12 cellular contexts compared by ENCODE assay signal in the genomic region with DNA sequence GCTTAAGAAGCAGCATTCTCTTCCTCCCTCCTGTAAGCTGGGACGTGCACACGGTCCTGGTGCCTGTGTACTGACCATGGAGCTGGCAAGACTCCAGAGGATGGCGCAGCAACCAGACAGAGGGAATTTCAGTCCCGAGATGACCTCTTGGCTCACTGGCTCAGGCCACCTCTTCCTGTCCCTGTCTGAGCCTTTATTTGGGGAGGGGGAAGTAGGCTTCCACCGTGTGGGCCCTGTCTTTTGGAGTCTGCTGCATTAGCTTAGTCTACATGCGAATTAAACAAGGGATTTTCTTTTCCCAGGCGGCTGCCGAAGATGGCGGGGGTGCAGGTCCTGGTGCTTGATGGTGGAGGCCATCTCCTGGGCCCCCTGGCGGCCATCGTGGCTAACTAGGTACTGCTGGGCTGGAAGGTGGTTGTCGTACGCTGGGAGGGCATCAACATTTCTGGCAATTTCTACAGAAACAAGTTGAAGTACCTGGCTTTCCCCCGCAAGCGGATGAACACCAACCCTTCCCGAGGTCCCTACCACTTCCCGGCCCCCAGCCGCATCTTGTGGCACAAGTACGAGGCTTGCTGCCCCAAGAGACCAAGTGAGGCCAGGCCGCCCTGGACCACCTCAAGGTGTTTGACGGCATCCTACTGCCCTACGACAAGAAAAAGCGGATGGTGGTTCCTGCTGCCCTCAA. TPM values are rescaled to one million over a fixed set of nuclear protein-coding genes. Genes with fewer than 3 reads are reported as not detected.
DNase-seq lines count a peak whose midpoint lies in the region; ATAC-seq and TF ChIP-seq lines count a peak whose summit lies in the region.
"Had no signal": no experiment of that assay in that cellular context is flagged by ENCODE, and none has a peak within 500 bp of the region (broad histone marks: within the 10 kb centered on the region; RNA-seq: fewer than 3 reads in every experiment).

No MANE protein-coding gene starts in this region.

- H3K18ac ChIP-seq in mesenchymal stem cell (ENCODE audit: low read depth in 1 of 2, low read length in 2 of 2): no peak overlapping the region

- no peaks in the 10 kb centered on the region for H3K27me3 ChIP-seq in CD8-positive, alpha-beta T cell (ENCODE audit: insufficient read depth, low read length)
- peaks cover 14 to 17% of the 10 kb centered on the region in 2 experiments for H3K27me3 ChIP-seq in mesenchymal stem cell (ENCODE audit: control insufficient read depth in 1 of 2, insufficient read depth in 1 of 2, low read length in 2 of 2)

- H3K4me1 ChIP-seq in CD8-positive, alpha-beta T cell (ENCODE audit: insufficient read depth, low read length): peaks cover 76% of the 10 kb centered on the region
- H3K4me1 ChIP-seq in mesenchymal stem cell (ENCODE audit: control insufficient read depth, insufficient read depth, low read depth, low read length): peaks cover 12% of the 10 kb centered on the region

- H3K23ac ChIP-seq in mesenchymal stem cell (ENCODE audit: low read length in 2 of 2): no peak overlapping the region

- POLR2A ChIA-PET in CD8-positive, alpha-beta T cell (lab: Charles Lee): interaction anchor here (0.8 to 11.6 kb wide), 7 partner anchors 10 to 173 kb away, joined by 3 to 312 read pairs (median 8); a partner anchor contains a TSS

- H2BK5ac ChIP-seq in mesenchymal stem cell (ENCODE audit: low read depth, low read length, poor library complexity, severe bottlenecking): no peak overlapping the region

- no peak for TF ChIP-seq CTCF in CD8-positive, alpha-beta T cell (IDR thresholded peaks at IDR 0.05)
- TF ChIP-seq CTCF in HFFc6 (IDR thresholded peaks at IDR 0.05) (peak; percentile 29; the same call in 1 of the 2 replicates), lower leg skin (IDR thresholded peaks at IDR 0.05) (no peak)

- H3K27me3 Mint-ChIP-seq in CD8-positive, alpha-beta T cell (ENCODE audit: low read depth): no peaks in the 10 kb centered on the region
- H3K27me3 Mint-ChIP-seq in HFFc6 (ENCODE audit: insufficient read depth): no peaks in the 10 kb centered on the region; the same call in 1 of the 2 replicates
- no peaks in the 10 kb centered on the region for H3K27me3 Mint-ChIP-seq in activated naive CD8-positive, alpha-beta T cell treated with anti-CD3 and anti-CD28 coated beads for 36 hours
- H3K27me3 Mint-ChIP-seq: activated naive CD8-positive, alpha-beta T cell treated with anti-CD3 and anti-CD28 coated beads, Interleukin-2, amount 10 ng/mL, durations not matched to agents 7 days and 5 days had no signal

- H3K9ac ChIP-seq in mesenchymal stem cell (ENCODE audit: low read length): no peak overlapping the region

- H2BK15ac ChIP-seq in mesenchymal stem cell (ENCODE audit: low read depth, poor library complexity, severe bottlenecking): no peak overlapping the region

- peak overlapping the region; percentile 94 for H3K27ac Mint-ChIP-seq in CD8-positive, alpha-beta T cell
- H3K27ac Mint-ChIP-seq in HFFc6: no peak overlapping the region
- H3K27ac Mint-ChIP-seq in activated naive CD8-positive, alpha-beta T cell treated with anti-CD3 and anti-CD28 coated beads for 36 hours: peak overlapping the region; percentile 38
- H3K27ac Mint-ChIP-seq: activated naive CD8-positive, alpha-beta T cell treated with anti-CD3 and anti-CD28 coated beads, Interleukin-2, amount 10 ng/mL, durations not matched to agents 7 days and 5 days had no signal

- H2BK120ac ChIP-seq in mesenchymal stem cell (ENCODE audit: low read depth, low read length): no peak overlapping the region

- no peaks in the 10 kb centered on the region for H3K9me3 Mint-ChIP-seq in CD8-positive, alpha-beta T cell
- H3K9me3 Mint-ChIP-seq in HFFc6: no peaks in the 10 kb centered on the region
- H3K9me3 Mint-ChIP-seq in activated naive CD8-positive, alpha-beta T cell treated with anti-CD3 and anti-CD28 coated beads for 36 hours: no peaks in the 10 kb centered on the region
- H3K9me3 Mint-ChIP-seq: activated naive CD8-positive, alpha-beta T cell treated with anti-CD3 and anti-CD28 coated beads, Interleukin-2, amount 10 ng/mL, durations not matched to agents 7 days and 5 days had no signal

- peaks cover 89% of the 10 kb centered on the region for H3K36me3 Mint-ChIP-seq in CD8-positive, alpha-beta T cell
- peaks cover 16% of the 10 kb centered on the region for H3K36me3 Mint-ChIP-seq in HFFc6 (ENCODE audit: low read depth)
- H3K36me3 Mint-ChIP-seq in activated naive CD8-positive, alpha-beta T cell treated with anti-CD3 and anti-CD28 coated beads for 36 hours: peaks cover 44% of the 10 kb centered on the region

- no peak overlapping the region for H3K27ac ChIP-seq in CD8-positive, alpha-beta T cell (ENCODE audit: low read depth, low read length)
- H3K27ac ChIP-seq in mesenchymal stem cell (ENCODE audit: low read length, poor library complexity, severe bottlenecking): no peak overlapping the region

- no peaks in the 10 kb centered on the region for H3K79me1 ChIP-seq in mesenchymal stem cell (replicated peaks; ENCODE audit: low read length, poor library complexity, severe bottlenecking)

- DNase-seq in CD8-positive, alpha-beta T cell: no peak
- DNase-seq in HFFc6: no peak
- no peak for DNase-seq in activated naive CD8-positive, alpha-beta T cell treated with anti-CD3 and anti-CD28 coated beads for 36 hours
- no peak for DNase-seq in mesenchymal stem cell
- DNase-seq in SIG-M5 treated with dmso at 0.1 percent for 504 hours (lab: John Stamatoyannopoulos, UW; ENCODE audit: unreplicated experiment): no peak
- no peak for DNase-seq in stimulated activated CD4-positive, alpha-beta T cell treated with anti-CD3 and anti-CD28 coated beads, Interleukin-15, amount 100 ng/mL, for 24 hours
- DNase-seq in lower leg skin (ENCODE audit: low spot score in 2 of 2): no peak
- DNase-seq in kidney glomerular epithelial cell (lab: John Stamatoyannopoulos, UW): no peak
- DNase-seq: activated naive CD8-positive, alpha-beta T cell treated with anti-CD3 and anti-CD28 coated beads, Interleukin-2, amount 10 ng/mL, durations not matched to agents 7 days and 5 days had no signal

- H2AK5ac ChIP-seq in mesenchymal stem cell (ENCODE audit: low read length, severe bottlenecking): no peak overlapping the region

- no peak overlapping the region for H3K4me2 ChIP-seq in mesenchymal stem cell (ENCODE audit: low read length, poor library complexity, severe bottlenecking)

- CTCF ChIA-PET in CD8-positive, alpha-beta T cell (lab: Charles Lee): interaction anchor here (0.9 to 6.2 kb wide), 12 partner anchors 11 to 181 kb away, joined by 3 to 75 read pairs (median 14); a partner anchor contains a TSS

- peak overlapping the region in 1 of 2 experiments; percentile 3 for H2BK12ac ChIP-seq in mesenchymal stem cell (ENCODE audit: low read length in 2 of 2)

- no peak overlapping the region for H2AFZ ChIP-seq in mesenchymal stem cell (ENCODE audit: low read depth, low read length)

- no peaks in the 10 kb centered on the region for H3K9me3 ChIP-seq in CD8-positive, alpha-beta T cell (ENCODE audit: low read length)
- H3K9me3 ChIP-seq in mesenchymal stem cell (ENCODE audit: control insufficient read depth, low read length): no peaks in the 10 kb centered on the region

- H4K91ac ChIP-seq in mesenchymal stem cell (ENCODE audit: low read length): peak overlapping the region; percentile 76

- H3K4me3 Mint-ChIP-seq in CD8-positive, alpha-beta T cell: peak overlapping the region; percentile 54
- H3K4me3 Mint-ChIP-seq in HFFc6: no peak overlapping the region
- H3K4me3 Mint-ChIP-seq in activated naive CD8-positive, alpha-beta T cell treated with anti-CD3 and anti-CD28 coated beads for 36 hours: no peak overlapping the region

- no peak overlapping the region for H3K4me3 ChIP-seq in CD8-positive, alpha-beta T cell (ENCODE audit: low read depth, low read length)
- no peak overlapping the region for H3K4me3 ChIP-seq in mesenchymal stem cell (ENCODE audit: insufficient read depth in 1 of 2, low read depth in 1 of 2, low read length in 2 of 2)
- H3K4me3 ChIP-seq in lower leg skin (ENCODE audit: low read depth, poor library complexity, severe bottlenecking): no peak overlapping the region

- no peak for TF ChIP-seq POLR2A in lower leg skin (IDR thresholded peaks at IDR 0.05)

- 86% methylated on average over 23 of the region's 23 CpGs for whole genome bisulfite sequencing in mesenchymal stem cell
- whole genome bisulfite sequencing in lower leg skin, 2 donors: 84 to 87% methylated on average over 21 to 23 of the region's 23 CpGs

- intact Hi-C loops in CD8-positive, alpha-beta T cell (cut with DNase I, micrococcal nuclease): loop anchor here in 1 of 2 experiments (5.0 to 10.0 kb wide), 2 partner anchors 350 to 417 kb away; a partner anchor contains a TSS
- intact Hi-C loops in lower leg skin (cut with DNase I; ENCODE audit: low total_unique reads): no loop called here

- peaks cover 89% of the 10 kb centered on the region for H3K4me1 Mint-ChIP-seq in CD8-positive, alpha-beta T cell (ENCODE audit: low read depth)
- H3K4me1 Mint-ChIP-seq in HFFc6 (ENCODE audit: low read depth): peaks cover 54% of the 10 kb centered on the region
- peaks cover 71% of the 10 kb centered on the region for H3K4me1 Mint-ChIP-seq in activated naive CD8-positive, alpha-beta T cell treated with anti-CD3 and anti-CD28 coated beads for 36 hours

- peaks cover 62% of the 10 kb centered on the region for H3K36me3 ChIP-seq in CD8-positive, alpha-beta T cell (ENCODE audit: insufficient read depth, low read length)
- peaks cover 0 to 5% of the 10 kb centered on the region in 2 experiments for H3K36me3 ChIP-seq in mesenchymal stem cell (ENCODE audit: control insufficient read depth in 1 of 2, insufficient read depth in 2 of 2, low read depth in 1 of 2, low read length in 2 of 2)

- peak overlapping the region in 1 of 2 experiments; percentile 0 for H3K4ac ChIP-seq in mesenchymal stem cell (ENCODE audit: low read depth in 1 of 2, low read length in 2 of 2)

- H3K14ac ChIP-seq in mesenchymal stem cell (ENCODE audit: low read length in 2 of 2): no peak overlapping the region

- H4K8ac ChIP-seq in mesenchymal stem cell (ENCODE audit: low read length): no peak overlapping the region

- ATAC-seq in CD8-positive, alpha-beta T cell: no peak

RNA-seq across cellular contexts. Expression of a gene that starts 10.2 kb away (rescaled TPM):
- not detected for total RNA-seq in CD8-positive, alpha-beta T cell
- under 1 TPM in 1 of 6 experiments, not detected in 5; 0.24 TPM for total RNA-seq in HFFc6 (2021; fragmentation: NEBNext Ultra II Directional; extraction: Animal tissue kit (Norgen Biotek cat#: 25700))
- total RNA-seq in activated naive CD8-positive, alpha-beta T cell treated with anti-CD3 and anti-CD28 coated beads for 36 hours: under 1 TPM; 0.54 to 0.72 TPM
- 1.2 TPM for polyA plus RNA-seq in mesenchymal stem cell (2013, experiment 1 of 2)
- polyA plus RNA-seq in mesenchymal stem cell (2013, experiment 2 of 2): 1.5 TPM
- total RNA-seq in lower leg skin: not detected
- total RNA-seq: activated naive CD8-positive, alpha-beta T cell treated with anti-CD3 and anti-CD28 coated beads, Interleukin-2, amount 10 ng/mL, durations not matched to agents 7 days and 5 days; osteocyte had no signal

RNA-seq across cellular contexts. Expression of a gene that starts 14.3 kb away (rescaled TPM):
- total RNA-seq in CD8-positive, alpha-beta T cell: 100 to 1,000 TPM; 119 to 133 TPM
- 1 to 10 TPM in 2 of 6 experiments, under 1 TPM in 4; 0.28 to 1.3 (median 0.67) TPM for total RNA-seq in HFFc6 (2021; fragmentation: NEBNext Ultra II Directional; extraction: Animal tissue kit (Norgen Biotek cat#: 25700))
- total RNA-seq in activated naive CD8-positive, alpha-beta T cell treated with anti-CD3 and anti-CD28 coated beads for 36 hours: 10 to 100 TPM; 42.9 to 45.5 TPM
- 3.9 TPM for polyA plus RNA-seq in mesenchymal stem cell (2013, experiment 1 of 2)
- polyA plus RNA-seq in mesenchymal stem cell (2013, experiment 2 of 2): 3.5 TPM
- total RNA-seq in lower leg skin: 1 to 10 TPM in 2 of 4 donors, under 1 TPM in 1, not detected in 1; 0.34 to 1.4 (median 1.3) TPM
- total RNA-seq: osteocyte had no signal

RNA-seq across cellular contexts. Expression of a gene that starts 38.8 kb away (rescaled TPM):
- not detected for total RNA-seq in CD8-positive, alpha-beta T cell
- under 1 TPM in 2 of 6 experiments, not detected in 4; 0.14 to 0.26 TPM for total RNA-seq in HFFc6 (2021; fragmentation: NEBNext Ultra II Directional; extraction: Animal tissue kit (Norgen Biotek cat#: 25700))
- under 1 TPM; 0.08 to 0.10 TPM for total RNA-seq in activated naive CD8-positive, alpha-beta T cell treated with anti-CD3 and anti-CD28 coated beads for 36 hours
- polyA plus RNA-seq in mesenchymal stem cell (2013, experiment 1 of 2): not detected
- not detected for polyA plus RNA-seq in mesenchymal stem cell (2013, experiment 2 of 2)
- 1 to 10 TPM in 2 of 4 donors, under 1 TPM in 1, not detected in 1; 0.55 to 4.7 (median 2.0) TPM for total RNA-seq in lower leg skin
- total RNA-seq: activated naive CD8-positive, alpha-beta T cell treated with anti-CD3 and anti-CD28 coated beads, Interleukin-2, amount 10 ng/mL, durations not matched to agents 7 days and 5 days; frontal cortex; osteocyte had no signal

RNA-seq across cellular contexts. Expression of a gene that starts 42.0 kb away (rescaled TPM):
- total RNA-seq in CD8-positive, alpha-beta T cell: not detected
- not detected for total RNA-seq in HFFc6 (2021; fragmentation: NEBNext Ultra II Directional; extraction: Animal tissue kit (Norgen Biotek cat#: 25700))
- not detected for total RNA-seq in activated naive CD8-positive, alpha-beta T cell treated with anti-CD3 and anti-CD28 coated beads for 36 hours
- not detected for polyA plus RNA-seq in mesenchymal stem cell (2013, experiment 1 of 2)
- not detected for polyA plus RNA-seq in mesenchymal stem cell (2013, experiment 2 of 2)
- not detected for total RNA-seq in lower leg skin
- total RNA-seq: activated naive CD8-positive, alpha-beta T cell treated with anti-CD3 and anti-CD28 coated beads, Interleukin-2, amount 10 ng/mL, durations not matched to agents 7 days and 5 days; frontal cortex; osteocyte; T-helper 1 cell treated with Interleukin-12 subunit alpha and Interleukin-12 subunit beta and Interleukin-4 antibody, amounts not matched to agents 30 ng/mL and 1 ng/mL, for 36 hours had no signal

Comparison
In these comparisons a context has a peak if more than half of its experiments do, and no peak if none do; other contexts are left out.
1. RNA of a gene that starts 14.3 kb away (total RNA-seq): 119 to 133 TPM in CD8-positive, alpha-beta T cell and 42.9 to 45.5 TPM in activated naive CD8-positive, alpha-beta T cell treated with anti-CD3 and anti-CD28 coated beads for 36 hours; 0.34 to 1.4 TPM in lower leg skin and 0.28 to 1.3 TPM in HFFc6; every median in the first group is over 10 times any median in the second.